In the genomic region with DNA sequence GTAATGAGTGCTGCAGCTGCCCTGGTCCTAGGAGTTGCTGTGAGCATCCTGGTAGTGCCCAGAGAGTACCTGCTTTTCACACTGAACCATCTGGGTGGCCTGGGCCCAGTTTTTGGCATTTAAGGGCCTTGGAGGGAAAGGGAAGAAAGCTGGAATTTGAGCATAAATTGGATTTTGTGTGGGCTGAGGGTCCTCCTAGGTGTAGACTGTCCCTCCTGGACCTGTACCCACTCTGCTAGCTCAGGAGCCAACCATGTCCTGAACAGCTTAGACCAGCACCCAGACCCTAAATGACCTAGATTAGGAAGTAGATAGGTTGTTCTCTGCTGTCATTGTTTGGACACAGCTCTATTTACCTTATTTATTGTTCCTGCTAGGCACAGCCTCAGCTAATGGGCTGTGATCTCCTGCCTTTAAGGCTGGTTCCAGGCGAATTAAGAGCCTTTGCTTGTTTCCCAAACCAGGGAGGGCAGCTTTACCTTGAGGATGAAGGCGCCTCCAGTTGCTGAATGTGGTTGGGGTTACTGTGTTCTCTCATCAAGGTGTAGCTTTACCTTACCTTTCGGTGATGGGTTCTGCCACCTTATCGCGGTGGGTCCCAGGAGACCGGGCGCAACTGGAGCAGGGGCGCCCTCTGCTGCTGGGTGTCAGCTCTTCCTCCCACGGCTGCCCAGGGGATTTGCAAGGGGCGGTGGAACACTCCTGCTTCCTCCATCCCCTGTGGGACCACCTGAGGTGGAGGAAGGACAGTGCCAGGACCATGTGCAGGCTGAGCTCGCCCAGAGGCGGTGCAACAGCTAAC, we compare ENCODE assay signal across 8 cellular contexts. TPM values are rescaled to one million over a fixed set of nuclear protein-coding genes. Genes with fewer than 3 reads are reported as not detected.
DNase-seq lines count a peak whose midpoint lies in the region; ATAC-seq and TF ChIP-seq lines count a peak whose summit lies in the region.

No MANE protein-coding gene starts in this region.

- no peaks in the 10 kb centered on the region for H3K27me3 ChIP-seq in gastrocnemius medialis

- TF ChIP-seq CTCF in GM12875 (IDR thresholded peaks at IDR 0.05; ENCODE audit: borderline replicate concordance, insufficient read depth, low read depth, low read length) (peak; percentile 89), gastrocnemius medialis (IDR thresholded peaks at IDR 0.05 in 4 of 5, conservative IDR thresholded peaks at IDR 0.05 in 1 of 5) (peak; percentile 72 to 85 (median 80))

- peak overlapping the region in 2 of 4 donors; percentile 31 to 55 for H3K27ac ChIP-seq in gastrocnemius medialis

- H3K4me3 Mint-ChIP-seq in activated naive CD4-positive, alpha-beta T cell treated with anti-CD3 and anti-CD28 coated beads, Interleukin-2, amount 50 U/mL, for 24 hours = peak overlapping the region; percentile 57

- H3K9me3 ChIP-seq in gastrocnemius medialis = no peaks in the 10 kb centered on the region

- intact Hi-C loops in left ventricle myocardium superior (cut with micrococcal nuclease) (loop anchor here (10.0 kb wide), 1 partner anchor 177 kb away; no protein-coding TSS in a partner anchor), gastrocnemius medialis (cut with DNase I; ENCODE audit: low total_unique reads) (loop anchor here (2.0 to 10.0 kb wide), 2 partner anchors 33 to 887 kb away; no protein-coding TSS in a partner anchor)

- H3K36me3 ChIP-seq in gastrocnemius medialis = no peaks in the 10 kb centered on the region

- DNase-seq in Kasumi-1 (lab: John Stamatoyannopoulos, UW) = peak; percentile 61 to 76
- DNase-seq in SKM-1 treated with dmso at 0.1 percent for 144 hours (lab: John Stamatoyannopoulos, UW; ENCODE audit: unreplicated experiment) = peak; percentile 38
- DNase-seq in left ventricle myocardium superior = peak; percentile 78
- peak; percentile 24 to 25 for DNase-seq in gastrocnemius medialis
- DNase-seq in putamen (ENCODE audit: low spot score) = no peak

- in situ Hi-C loops in gastrocnemius medialis (cut with MboI; ENCODE audit: low sequenced_read_pairs in 4 of 4) = loop anchor here in 3 of 4 donors (5.0 to 10.0 kb wide), 3 partner anchors 284 to 289 kb away; no protein-coding TSS in a partner anchor

- no peaks in the 10 kb centered on the region for H3K27me3 Mint-ChIP-seq in activated naive CD4-positive, alpha-beta T cell treated with anti-CD3 and anti-CD28 coated beads, Interleukin-2, amount 50 U/mL, for 24 hours

- ATAC-seq in left ventricle myocardium superior = peak; percentile 81
- ATAC-seq in gastrocnemius medialis = peak; percentile 31 to 58
- no peak for ATAC-seq in HG03095 (IDR thresholded peaks at IDR 0.05; ENCODE audit: unreplicated experiment)

- H3K4me1 Mint-ChIP-seq in activated naive CD4-positive, alpha-beta T cell treated with anti-CD3 and anti-CD28 coated beads, Interleukin-2, amount 50 U/mL, for 24 hours = peaks cover 91% of the 10 kb centered on the region

- H3K4me3 ChIP-seq in GM12875 (ENCODE audit: low read depth, low read length) = no peak overlapping the region
- no peak overlapping the region for H3K4me3 ChIP-seq in gastrocnemius medialis

- no peaks in the 10 kb centered on the region for H3K36me3 Mint-ChIP-seq in activated naive CD4-positive, alpha-beta T cell treated with anti-CD3 and anti-CD28 coated beads, Interleukin-2, amount 50 U/mL, for 24 hours

- H3K27ac Mint-ChIP-seq in activated naive CD4-positive, alpha-beta T cell treated with anti-CD3 and anti-CD28 coated beads, Interleukin-2, amount 50 U/mL, for 24 hours = peak overlapping the region; percentile 57

- H3K4me1 ChIP-seq in gastrocnemius medialis = peaks cover 0 to 11% of the 10 kb centered on the region in 2 donors

- TF ChIP-seq POLR2A in gastrocnemius medialis (IDR thresholded peaks at IDR 0.05) = no peak

- no peaks in the 10 kb centered on the region for H3K9me3 Mint-ChIP-seq in activated naive CD4-positive, alpha-beta T cell treated with anti-CD3 and anti-CD28 coated beads, Interleukin-2, amount 50 U/mL, for 24 hours

RNA-seq across cellular contexts. Expression of a gene that starts 34.4 kb away (rescaled TPM):
- total RNA-seq in left ventricle myocardium superior = 54.8 TPM
- 10 to 100 TPM; 22.5 to 40.6 (median 29.2) TPM for total RNA-seq in gastrocnemius medialis
